Comparison of ENCODE assay signal across 31 cellular contexts in genomic region chr11:118684187-118684586, GRCh38.
DNase-seq lines count a peak whose midpoint lies in the region; FAIRE-seq and TF ChIP-seq lines count a peak whose summit lies in the region.
"Had no signal": no experiment of that assay in that cellular context is flagged by ENCODE, and none has a peak within 500 bp of the region (broad histone marks: within the 10 kb centered on the region; RNA-seq: fewer than 3 reads in every experiment).

No MANE protein-coding gene starts in this region.

- DNase-seq in glomerular visceral epithelial cell (ENCODE audit: extremely low spot score) (no peak), NCI-H2227 treated with DMSO at 0.1 percent for 48 hours (lab: John Stamatoyannopoulos, UW) (no peak)
- DNase-seq: 8988T; ACHN; AML-193; BE2C; C1 segment of cervical spinal cord; Caco-2; Calu3; CD4-positive, alpha-beta memory T cell; CD4-positive, alpha-beta T cell; CD4-positive, CD25-positive, alpha-beta regulatory T cell; CD8-positive, alpha-beta memory T cell; CD8-positive, alpha-beta T cell; COR-L47; DMS 273 treated with DMSO at 0.1 percent for 48 hours; DMS153; DMS53; DMS79; DMS79 treated with DMSO at 0.1 percent for 48 hours; DND-41; EL had no signal

- H3K9me3 ChIP-seq in HEK293 (ENCODE audit: control insufficient read depth, insufficient read depth, low read depth, low read length) = no peaks in the 10 kb centered on the region
- H3K9me3 ChIP-seq: A549, BE2C, BLaER1, Caco-2 had no signal

- CTCF ChIA-PET in HEK293 (lab: Yijun Ruan, JAX) = interaction anchor here (0.6 to 1.5 kb wide), 4 partner anchors 64 to 294 kb away, joined by 3 to 5 read pairs (median 3); no protein-coding TSS in a partner anchor

- H3K4me3 ChIP-seq in HEK293 (ENCODE audit: low read depth, low read length) = no peak overlapping the region
- H3K4me3 ChIP-seq: A549; BLaER1; BLaER1 treated with 17β-estradiol and CSF1 and Interleukin-3, amounts not matched to agents 10 nM and 100 nM had no signal

- no peaks in the 10 kb centered on the region for H3K4me1 ChIP-seq in HEK293 (ENCODE audit: control insufficient read depth, insufficient read depth, low read length)
- H3K4me1 ChIP-seq: BE2C had no signal

- FAIRE-seq in G401.6 (lab: Jason Lieb, UNC) = peak; percentile 8
- FAIRE-seq: A204.1, A549, D721Med had no signal

- no peak for TF ChIP-seq CTCF in HEK293 (tag by site-specific recombination; IDR thresholded peaks at IDR 0.05)

- no peak overlapping the region for H3K27ac ChIP-seq in HEK293 (ENCODE audit: extremely low read depth, low read depth, low read length)
- H3K27ac ChIP-seq: 22Rv1; A549; BLaER1; BLaER1 treated with 17β-estradiol and CSF1 and Interleukin-3, amounts not matched to agents 10 nM and 100 nM; C4-2B had no signal

- H3K36me3 ChIP-seq in HEK293 (ENCODE audit: control insufficient read depth in 2 of 2, insufficient read depth in 1 of 2, low read length in 2 of 2) = no peaks in the 10 kb centered on the region
- H3K36me3 ChIP-seq: BE2C; BLaER1; BLaER1 treated with 17β-estradiol and CSF1 and Interleukin-3, amounts not matched to agents 10 nM and 100 nM had no signal

- POLR2A ChIA-PET in HEK293 (lab: Yijun Ruan, JAX) = no interaction called here

TF ChIP-seq in HEK293, 187 proteins besides CTCF, POLR2A, EP300 and RAD21:
- TF ChIP-seq ZNF768 (tag by site-specific recombination; IDR thresholded peaks at IDR 0.05) (no peak), ZNF530 (tag by site-specific recombination; IDR thresholded peaks at IDR 0.05; ENCODE audit: low read depth) (no peak), ZNF639 (tag by site-specific recombination; IDR thresholded peaks at IDR 0.05) (no peak), PRDM1 (tag by site-specific recombination; IDR thresholded peaks at IDR 0.05) (peak; percentile 93), ZFP41 (tag by site-specific recombination; IDR thresholded peaks at IDR 0.05; ENCODE audit: borderline replicate concordance) (no peak), ZNF362 (tag by site-specific recombination; IDR thresholded peaks at IDR 0.05) (0 out of 2 replicates have a peak, but pooled peaks have one; percentile 21), ZNF677 (tag by site-specific recombination; IDR thresholded peaks at IDR 0.05) (no peak)
